In the genomic region with DNA sequence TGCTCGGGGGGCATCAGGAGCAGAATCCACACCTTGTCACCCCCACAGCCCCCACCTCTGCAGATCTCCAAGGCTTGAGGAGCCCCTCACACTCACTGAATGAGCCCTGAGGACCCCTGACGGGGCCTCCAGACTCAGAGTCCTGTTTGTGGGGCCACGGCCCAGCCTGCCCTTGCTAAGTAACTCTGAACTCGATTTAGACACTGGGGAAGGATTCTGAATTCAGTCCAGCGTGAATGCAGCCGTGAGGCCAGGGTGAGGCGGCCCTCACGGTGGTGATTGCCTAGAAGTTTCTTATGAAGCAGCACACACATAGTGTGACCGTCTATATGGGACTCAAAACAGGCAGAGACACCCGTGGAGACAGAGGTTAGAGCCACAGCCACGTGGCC, we compare ENCODE assay signal across 15 cellular contexts.
"Had no signal": no experiment of that assay in that cellular context is flagged by ENCODE, and none has a peak within 500 bp of the region (broad histone marks: within the 10 kb centered on the region; RNA-seq: fewer than 3 reads in every experiment).

No MANE protein-coding gene starts in this region.

- H3K9me3 ChIP-seq: psoas muscle, testis, uterus had no signal

- H3K27me3 ChIP-seq: foreskin keratinocyte, testis, uterus had no signal

- H3K4me3 ChIP-seq: psoas muscle, testis, uterus had no signal

- ATAC-seq: activated CD8-positive, alpha-beta memory T cell treated with anti-CD3 and anti-CD28 coated beads, Interleukin-2, amount 10 ng/mL, durations not matched to agents 7 days and 5 days; activated T-cell treated with anti-CD3 and anti-CD28 coated beads, Interleukin-2, amount 50 U/mL, for 4 hours; foreskin keratinocyte; psoas muscle; stimulated activated naive CD8-positive, alpha-beta T cell treated with anti-CD3 and anti-CD28 coated beads, Interleukin-15, Interleukin-2, amounts not matched to agents 100 U/mL and 50 U/mL, for 24 hours had no signal

- FAIRE-seq: astrocyte, endothelial cell of umbilical vein, islet of Langerhans had no signal

- DNase-seq: activated CD4-positive, alpha-beta T cell treated with anti-CD3 and anti-CD28 coated beads, Interleukin-2, amount 50 U/mL, for 48 hours; activated CD8-positive, alpha-beta memory T cell treated with anti-CD3 and anti-CD28 coated beads, Interleukin-2, amount 10 ng/mL, durations not matched to agents 7 days and 5 days; activated gamma-delta T cell treated with Interleukin-2 at 50 U/mL for 16 hours; activated T-cell treated with anti-CD3 and anti-CD28 coated beads, Interleukin-2, amount 50 U/mL, for 4 hours; effector CD4-positive, alpha-beta T cell; foreskin keratinocyte; stimulated activated CD4-positive, alpha-beta T cell treated with anti-CD3 and anti-CD28 coated beads, Interleukin-2, amount 100 ng/mL, for 48 hours; stimulated activated naive CD8-positive, alpha-beta T cell treated with anti-CD3 and anti-CD28 coated beads, Interleukin-15, Interleukin-2, amounts not matched to agents 100 U/mL and 50 U/mL, for 24 hours; T-helper 2 cell; testis had no signal

- H3K4me1 ChIP-seq: testis had no signal

- H3K36me3 ChIP-seq: uterus had no signal

- H3K27ac ChIP-seq: foreskin keratinocyte, psoas muscle, testis, uterus had no signal
